8 cellular contexts compared by ENCODE assay signal in genomic region chr3:50236484-50237132, GRCh38. TPM values are rescaled to one million over a fixed set of nuclear protein-coding genes. Genes with fewer than 3 reads are reported as not detected.
DNase-seq lines count a peak whose midpoint lies in the region; ATAC-seq and TF ChIP-seq lines count a peak whose summit lies in the region.

No MANE protein-coding gene starts in this region.

- ATAC-seq in GM21381 (IDR thresholded peaks at IDR 0.05; ENCODE audit: unreplicated experiment) = no peak

- peak overlapping the region; percentile 90 for H3K4ac ChIP-seq in trophoblast cell (ENCODE audit: low read depth, low read length)

- H3K4me2 ChIP-seq in trophoblast cell (ENCODE audit: low read length) = peak overlapping the region; percentile 79

- H2AFZ ChIP-seq in trophoblast cell (ENCODE audit: insufficient read depth, low read length, poor library complexity) = peak overlapping the region; percentile 69

- H3K79me2 ChIP-seq in trophoblast cell (ENCODE audit: control insufficient read depth, insufficient read depth, low read length, poor library complexity) = peaks cover 22% of the 10 kb centered on the region

- H2BK5ac ChIP-seq in trophoblast cell (ENCODE audit: low read depth, low read length, poor library complexity) = peak overlapping the region; percentile 21

- no peak for TF ChIP-seq POLR2A in Peyer's patch (IDR thresholded peaks at IDR 0.05)

- DNase-seq in Peyer's patch (peak in 1 of 3 donors; percentile 44), trophoblast cell (peak in 1 of 2 donors; percentile 34), NCI-H1417 treated with DMSO at 0.1 percent for 48 hours (lab: John Stamatoyannopoulos, UW) (no peak), COR-L47 (lab: John Stamatoyannopoulos, UW) (no peak), medulla oblongata (ENCODE audit: extremely low spot score) (no peak)

- WGBS in esophagus, 2 donors = 1 to 2% methylated on average over 13 of the region's 13 CpGs
- WGBS in trophoblast cell (ENCODE audit: extremely low coverage, insufficient coverage, insufficient read length) = no CpG with 5 or more reads among the region's 13 CpGs

- peak overlapping the region; percentile 84 for H2BK120ac ChIP-seq in trophoblast cell (ENCODE audit: insufficient read depth, low read length, poor library complexity)

- peak overlapping the region; percentile 90 for H3K14ac ChIP-seq in trophoblast cell (ENCODE audit: low read length)

- peak overlapping the region; percentile 76 for H2AK5ac ChIP-seq in trophoblast cell (ENCODE audit: low read length)

- no peak for TF ChIP-seq CTCF in Peyer's patch (IDR thresholded peaks at IDR 0.05)

- H3K9ac ChIP-seq in ES-I3 (ENCODE audit: low read depth, low read length) (peak overlapping the region; percentile 94), trophoblast cell (ENCODE audit: low read length) (peak overlapping the region; percentile 94)

- peaks cover 8% of the 10 kb centered on the region for H3K79me1 ChIP-seq in trophoblast cell (ENCODE audit: low read length)

- no peaks in the 10 kb centered on the region for H3K27me3 ChIP-seq in Peyer's patch
- H3K27me3 ChIP-seq in esophagus (ENCODE audit: control insufficient read depth in 1 of 2, insufficient read depth in 2 of 2, low read length in 2 of 2) = no peaks in the 10 kb centered on the region
- H3K27me3 ChIP-seq in trophoblast cell (ENCODE audit: insufficient read depth, low read length) = no peaks in the 10 kb centered on the region

- peak overlapping the region; percentile 75 to 99 (median 88) for H3K4me3 ChIP-seq in Peyer's patch
- peak overlapping the region; percentile 75 to 77 for H3K4me3 ChIP-seq in esophagus (ENCODE audit: low read depth in 1 of 2, low read length in 2 of 2)
- H3K4me3 ChIP-seq in trophoblast cell (ENCODE audit: low read depth, low read length) = peak overlapping the region; percentile 88

- H3K36me3 ChIP-seq in ES-I3 (ENCODE audit: insufficient read depth, low read length) (no peaks in the 10 kb centered on the region), Peyer's patch (peaks cover 0 to 2% (median 0%) of the 10 kb centered on the region in 3 donors), esophagus (ENCODE audit: control insufficient read depth in 2 of 2, insufficient read depth in 2 of 2, low read length in 1 of 2) (peaks cover 0 to 4% of the 10 kb centered on the region in 2 donors), trophoblast cell (ENCODE audit: control insufficient read depth in 1 of 2, insufficient read depth in 2 of 2, low read length in 2 of 2) (peaks cover 10 to 12% of the 10 kb centered on the region in 2 experiments)

- peaks cover 21% of the 10 kb centered on the region for H3K4me1 ChIP-seq in ES-I3 (ENCODE audit: insufficient read depth, low read length)
- H3K4me1 ChIP-seq in Peyer's patch = peaks cover 4 to 54% (median 40%) of the 10 kb centered on the region in 4 donors
- H3K4me1 ChIP-seq in esophagus (ENCODE audit: control insufficient read depth in 2 of 2, insufficient read depth in 2 of 2, low read length in 1 of 2) = peaks cover 8 to 30% of the 10 kb centered on the region in 2 donors
- peaks cover 17 to 24% of the 10 kb centered on the region in 2 experiments for H3K4me1 ChIP-seq in trophoblast cell (ENCODE audit: control insufficient read depth in 1 of 2, insufficient read depth in 2 of 2, low read length in 2 of 2)

- peak overlapping the region; percentile 26 for H4K8ac ChIP-seq in trophoblast cell (ENCODE audit: low read depth, low read length)

- H3K9me3 ChIP-seq in ES-I3 (ENCODE audit: control insufficient read depth, insufficient read depth, low read length) (no peaks in the 10 kb centered on the region), Peyer's patch (no peaks in the 10 kb centered on the region), esophagus (ENCODE audit: control insufficient read depth in 2 of 2, insufficient read depth in 1 of 2, low read depth in 1 of 2, low read length in 1 of 2) (no peaks in the 10 kb centered on the region), trophoblast cell (ENCODE audit: insufficient read depth, low read depth, low read length) (no peaks in the 10 kb centered on the region)

- no peak overlapping the region for H2BK12ac ChIP-seq in trophoblast cell (ENCODE audit: low read length)

- H3K27ac ChIP-seq in Peyer's patch = peak overlapping the region; percentile 90 to 95 (median 94)
- peak overlapping the region; percentile 87 to 96 for H3K27ac ChIP-seq in esophagus (ENCODE audit: low read depth in 2 of 2, low read length in 1 of 2)
- peak overlapping the region; percentile 32 for H3K27ac ChIP-seq in trophoblast cell (ENCODE audit: low read depth, low read length)

- peak overlapping the region; percentile 81 for H3K18ac ChIP-seq in trophoblast cell (ENCODE audit: low read length)

- peak overlapping the region; percentile 85 for H4K91ac ChIP-seq in trophoblast cell (ENCODE audit: low read depth, low read length)

- H3K23ac ChIP-seq in trophoblast cell (ENCODE audit: low read length) = no peak overlapping the region

- H4K12ac ChIP-seq in trophoblast cell (ENCODE audit: low read depth, low read length) = peak overlapping the region; percentile 47

RNA-seq across cellular contexts. Expression of gene GNAI2, which starts 0.6 kb away (rescaled TPM):
- 100 to 1,000 TPM in 2 of 4 donors, 10 to 100 TPM in 2; 71.8 to 178 (median 98.4) TPM for total RNA-seq in Peyer's patch
- polyA plus RNA-seq in esophagus = 10 to 100 TPM; 52.2 to 61.8 TPM
- polyA plus RNA-seq in trophoblast cell (2013) = 191 and 192 TPM in 2 replicates

RNA-seq across cellular contexts. Expression of gene SLC38A3, which starts 31.5 kb away (rescaled TPM):
- total RNA-seq in Peyer's patch = 1 to 10 TPM in 1 of 4 donors, not detected in 3; 1.3 TPM
- under 1 TPM; 0.08 to 0.11 TPM for polyA plus RNA-seq in esophagus
- polyA plus RNA-seq in trophoblast cell (2013) = 85.8 and 92.3 TPM in 2 replicates

RNA-seq across cellular contexts. Expression of gene SEMA3B, which starts 32.3 kb away (rescaled TPM):
- 100 to 1,000 TPM in 3 of 4 donors, 10 to 100 TPM in 1; 56.1 to 367 (median 267) TPM for total RNA-seq in Peyer's patch
- polyA plus RNA-seq in esophagus = 1 to 10 TPM; 5.2 to 7.8 TPM
- polyA plus RNA-seq in trophoblast cell (2013) = 1.8 and 2.0 TPM in 2 replicates

RNA-seq across cellular contexts. Expression of gene LSMEM2, which starts 42.3 kb away (rescaled TPM):
- not detected for total RNA-seq in Peyer's patch
- polyA plus RNA-seq in esophagus = under 1 TPM; 0.07 to 0.16 TPM
- 0.06 and 0.08 TPM in 2 replicates for polyA plus RNA-seq in trophoblast cell (2013)

RNA-seq across cellular contexts. Expression of gene GNAT1, which starts 45.2 kb away (rescaled TPM):
- total RNA-seq in Peyer's patch = not detected
- under 1 TPM; 0.02 to 0.07 TPM for polyA plus RNA-seq in esophagus
- not detected in 2 replicates for polyA plus RNA-seq in trophoblast cell (2013)

Comparison
In these comparisons a context has a peak if more than half of its experiments do, and no peak if none do; other contexts are left out.
1. H3K27ac ChIP-seq: peak in every context shown above with its lines; median percentile 94 in Peyer's patch; 92 in esophagus; 32 in trophoblast cell.